9 cellular contexts compared by ENCODE assay signal in the genomic region with DNA sequence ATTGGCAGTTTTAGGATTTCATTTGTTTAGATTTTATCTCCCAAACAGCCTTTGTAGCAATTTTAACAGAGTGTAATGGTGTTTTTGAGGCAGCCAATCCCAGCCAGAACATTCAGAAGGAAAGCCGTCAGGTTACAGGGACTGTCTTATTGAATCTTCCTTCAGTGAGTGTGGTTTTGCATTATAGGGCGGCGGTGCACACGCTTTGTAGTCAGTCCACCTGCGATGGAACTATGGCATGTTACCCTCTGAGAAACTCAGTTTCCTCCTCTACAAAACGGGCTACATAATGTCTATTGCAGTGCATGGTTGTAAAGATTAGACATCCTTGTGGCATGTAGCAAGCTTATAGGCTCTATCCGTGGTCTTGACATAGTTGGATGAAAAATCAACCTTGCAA. TPM values are rescaled to one million over a fixed set of nuclear protein-coding genes. Genes with fewer than 3 reads are reported as not detected.
DNase-seq lines count a peak whose midpoint lies in the region; ATAC-seq and TF ChIP-seq lines count a peak whose summit lies in the region.
"Had no signal": no experiment of that assay in that cellular context is flagged by ENCODE, and none has a peak within 500 bp of the region (broad histone marks: within the 10 kb centered on the region; RNA-seq: fewer than 3 reads in every experiment).

No MANE protein-coding gene starts in this region.

- peak overlapping the region; percentile 67 for H3K4me3 ChIP-seq in cardiac muscle cell
- H3K4me3 ChIP-seq in lower lobe of right lung = peak overlapping the region; percentile 82
- H3K4me3 ChIP-seq in urinary bladder (ENCODE audit: low read depth, low read length) = peak overlapping the region; percentile 60

- intact Hi-C loops in cardiac septum (cut with DNase I) = no loop called here
- intact Hi-C loops in lower lobe of right lung (cut with DNase I) = no loop called here

- WGBS in urinary bladder = 73% methylated on average over 7 of the region's 7 CpGs

- no peaks in the 10 kb centered on the region for H3K27me3 Mint-ChIP-seq in activated naive CD8-positive, alpha-beta T cell treated with anti-CD3 and anti-CD28 coated beads for 36 hours

- peaks cover 7% of the 10 kb centered on the region for H3K36me3 ChIP-seq in cardiac muscle cell
- H3K36me3 ChIP-seq in lower lobe of right lung = peaks cover 7% of the 10 kb centered on the region
- H3K36me3 ChIP-seq in urinary bladder (ENCODE audit: insufficient read depth) = no peaks in the 10 kb centered on the region

- no peaks in the 10 kb centered on the region for H3K9me3 ChIP-seq in cardiac muscle cell (ENCODE audit: low read depth)
- no peaks in the 10 kb centered on the region for H3K9me3 ChIP-seq in lower lobe of right lung

- peaks cover 9% of the 10 kb centered on the region for H3K36me3 Mint-ChIP-seq in activated naive CD8-positive, alpha-beta T cell treated with anti-CD3 and anti-CD28 coated beads for 36 hours

- no peak for TF ChIP-seq CTCF in cardiac muscle cell (IDR thresholded peaks at IDR 0.05; ENCODE audit: low read depth, low read length)
- no peak for TF ChIP-seq CTCF in lower lobe of right lung (IDR thresholded peaks at IDR 0.05)

- H3K4me3 Mint-ChIP-seq in activated naive CD8-positive, alpha-beta T cell treated with anti-CD3 and anti-CD28 coated beads for 36 hours = peak overlapping the region; percentile 84

- peaks cover 14% of the 10 kb centered on the region for H3K4me1 ChIP-seq in cardiac muscle cell (ENCODE audit: low read depth)
- peaks cover 22% of the 10 kb centered on the region for H3K4me1 ChIP-seq in lower lobe of right lung
- peaks cover 1% of the 10 kb centered on the region for H3K4me1 ChIP-seq in urinary bladder (ENCODE audit: insufficient read depth)

- no peaks in the 10 kb centered on the region for H3K9me3 Mint-ChIP-seq in activated naive CD8-positive, alpha-beta T cell treated with anti-CD3 and anti-CD28 coated beads for 36 hours

- H3K27ac ChIP-seq in cardiac muscle cell (peak overlapping the region; percentile 91), lower lobe of right lung (no peak overlapping the region), urinary bladder (ENCODE audit: low read depth) (no peak overlapping the region)

- no peak for ATAC-seq in lower lobe of right lung
- no peak for ATAC-seq in GM21447 (IDR thresholded peaks at IDR 0.05; ENCODE audit: unreplicated experiment)

- H3K27me3 ChIP-seq in cardiac muscle cell = no peaks in the 10 kb centered on the region
- H3K27me3 ChIP-seq in lower lobe of right lung (ENCODE audit: low read depth) = no peaks in the 10 kb centered on the region

- H3K4me1 Mint-ChIP-seq in activated naive CD8-positive, alpha-beta T cell treated with anti-CD3 and anti-CD28 coated beads for 36 hours = peaks cover 28% of the 10 kb centered on the region

- H3K27ac Mint-ChIP-seq in activated naive CD8-positive, alpha-beta T cell treated with anti-CD3 and anti-CD28 coated beads for 36 hours = no peak overlapping the region

- no peak for DNase-seq in cardiac muscle cell (ENCODE audit: low read depth in 1 of 2, low spot score in 1 of 2)
- no peak for DNase-seq in cardiac septum (ENCODE audit: low spot score)
- no peak for DNase-seq in activated naive CD8-positive, alpha-beta T cell treated with anti-CD3 and anti-CD28 coated beads for 36 hours
- DNase-seq in lower lobe of right lung = no peak
- DNase-seq in DMS153 treated with DMSO at 0.1 percent for 48 hours (lab: John Stamatoyannopoulos, UW; ENCODE audit: unreplicated experiment) = no peak
- DNase-seq in stimulated activated CD4-positive, alpha-beta T cell treated with anti-CD3 and anti-CD28 coated beads, Interleukin-1b, Interleukin-23, amount 100 ng/mL, for 48 hours = no peak
- DNase-seq: EL had no signal

RNA-seq across cellular contexts. Expression of gene LRRC28, which starts 1.0 kb away (rescaled TPM):
- total RNA-seq in cardiac muscle cell (24.9 and 39.1 TPM in 2 replicates), cardiac septum (20.9 TPM), lower lobe of right lung (23.8 TPM), urinary bladder (34.7 TPM)
- polyA plus RNA-seq in cardiac muscle cell (44.3 and 45.5 TPM in 2 replicates), urinary bladder (14.3 TPM)
- 10 to 100 TPM in 1 of 2 experiments, 1 to 10 TPM in 1; 9.9 to 12.4 TPM for total RNA-seq in activated naive CD8-positive, alpha-beta T cell treated with anti-CD3 and anti-CD28 coated beads for 36 hours

RNA-seq across cellular contexts. Expression of gene TTC23, which starts 2.9 kb away (rescaled TPM):
- total RNA-seq in cardiac muscle cell (24.6 and 38.2 TPM in 2 replicates), cardiac septum (13.5 TPM), lower lobe of right lung (16.4 TPM), urinary bladder (57.0 TPM)
- polyA plus RNA-seq in cardiac muscle cell (15.0 and 18.9 TPM in 2 replicates), urinary bladder (17.8 TPM)
- 1 to 10 TPM; 3.7 to 4.2 TPM for total RNA-seq in activated naive CD8-positive, alpha-beta T cell treated with anti-CD3 and anti-CD28 coated beads for 36 hours
